9 cellular contexts compared by ENCODE assay signal in the genomic region with DNA sequence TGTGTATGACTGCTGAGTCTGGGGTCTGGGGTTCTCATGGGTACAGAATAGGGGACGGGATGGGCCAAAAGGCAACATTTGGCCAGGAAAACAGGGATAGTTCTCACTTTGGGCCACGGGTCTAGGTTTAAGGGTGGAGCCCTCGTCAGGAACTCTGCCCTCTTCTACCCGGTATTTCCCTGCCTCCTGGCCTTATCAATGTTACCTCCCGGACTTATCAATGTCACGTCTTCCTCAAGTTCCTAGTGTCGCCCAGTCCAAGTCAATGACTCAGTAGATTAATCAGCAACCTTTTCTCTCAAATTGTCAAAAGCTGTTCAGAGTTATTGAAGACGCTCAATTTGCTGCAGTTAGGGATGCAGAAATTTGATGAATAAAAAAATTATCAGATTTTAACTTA.
"Had no signal": no experiment of that assay in that cellular context is flagged by ENCODE, and none has a peak within 500 bp of the region (broad histone marks: within the 10 kb centered on the region; RNA-seq: fewer than 3 reads in every experiment).

No MANE protein-coding gene starts in this region.

- H3K27ac Mint-ChIP-seq: HFFc6 had no signal

- H3K36me3 Mint-ChIP-seq: IgD-negative memory B cell had no signal

- H3K27ac ChIP-seq: GM23248, HL-60 had no signal

- H3K9me3 ChIP-seq: HAP-1 had no signal

- FAIRE-seq: HepG2 had no signal

- DNase-seq: GM23248, GOT3, H7, HFFc6 had no signal

- H3K4me3 Mint-ChIP-seq: HFFc6, IgD-negative memory B cell had no signal

- H3K9me3 Mint-ChIP-seq: HFFc6, IgD-negative memory B cell had no signal

- H3K27me3 Mint-ChIP-seq: IgD-negative memory B cell had no signal

- H3K4me3 ChIP-seq: GM23248, HAP-1 had no signal

- ATAC-seq: HCT116, HepG2 had no signal

- H3K36me3 ChIP-seq: HAP-1 had no signal
